ENCODE assay signal across 1 cellular context in the genomic region with DNA sequence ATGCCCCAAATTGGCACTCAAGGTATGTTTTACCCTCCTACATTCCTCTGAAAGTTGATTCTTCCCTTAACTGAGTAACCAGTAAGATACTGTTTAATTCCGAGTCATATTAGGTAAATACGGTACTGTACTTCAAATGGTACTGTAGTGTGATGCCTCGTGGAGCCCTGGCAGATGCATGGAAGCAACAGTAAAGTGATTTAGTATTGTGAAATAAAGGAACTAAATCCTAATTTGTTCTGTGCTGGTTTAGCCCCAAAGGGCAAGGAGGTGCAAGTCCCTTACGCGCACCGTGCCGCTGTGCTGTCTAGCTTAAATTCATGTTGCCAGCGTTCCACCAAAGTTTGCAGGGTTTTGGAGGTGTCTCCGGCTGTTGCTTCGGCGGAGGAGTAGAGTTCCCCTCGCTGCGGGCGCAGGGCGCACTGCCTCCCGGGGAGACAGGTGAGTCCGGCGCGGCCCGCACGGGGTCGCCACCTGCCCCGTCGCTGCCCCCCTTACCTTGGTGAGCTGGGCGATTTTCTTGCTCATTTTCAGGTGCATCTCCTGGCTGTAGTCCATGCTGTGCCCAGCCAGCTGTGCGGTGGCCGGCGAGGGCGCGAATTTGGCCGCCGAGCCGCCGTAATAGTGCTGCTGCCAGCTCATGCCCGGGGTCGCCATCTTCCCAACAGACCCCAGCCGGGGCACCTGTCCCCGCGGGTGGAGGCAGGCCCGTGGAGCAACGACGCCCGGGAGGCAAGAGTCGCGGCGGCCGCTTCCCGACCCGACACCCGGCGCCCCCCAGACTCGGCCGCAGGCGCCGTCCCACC.
TF ChIP-seq lines count a peak whose summit lies in the region.

No MANE protein-coding gene starts in this region.

TF ChIP-seq in HepG2, 621 proteins besides CTCF, POLR2A, EP300 and RAD21 (continued from another document):
- peak; percentile 80 for TF ChIP-seq ZNF556 (CRISPR knock-in tag; IDR thresholded peaks at IDR 0.05; ENCODE audit: borderline replicate concordance)
- 0 out of 2 replicates have a peak, but pooled peaks have one; percentile 71 for TF ChIP-seq RFXANK (CRISPR knock-in tag; IDR thresholded peaks at IDR 0.05)
- TF ChIP-seq CHCHD3 (CRISPR knock-in tag; IDR thresholded peaks at IDR 0.05) = peak; percentile 23
- peak; percentile 89 for TF ChIP-seq KDM2A (CRISPR knock-in tag; IDR thresholded peaks at IDR 0.05; ENCODE audit: borderline replicate concordance, low read depth)
- peak; percentile 25; the same call in 1 of the 2 replicates for TF ChIP-seq ZNF558 (CRISPR knock-in tag; IDR thresholded peaks at IDR 0.05; ENCODE audit: borderline replicate concordance)
- TF ChIP-seq ZFY (CRISPR knock-in tag; IDR thresholded peaks at IDR 0.05) = 0 out of 2 replicates have a peak, but pooled peaks have one; percentile 44
- TF ChIP-seq ZNF232 (CRISPR knock-in tag; IDR thresholded peaks at IDR 0.05; ENCODE audit: borderline replicate concordance) = peak; percentile 41
- 0 out of 2 replicates have a peak, but pooled peaks have one; percentile 57 for TF ChIP-seq ZNF513 (CRISPR knock-in tag; conservative IDR thresholded peaks at IDR 0.05)
- peak; percentile 56; the same call in 1 of the 2 replicates for TF ChIP-seq ZKSCAN5 (CRISPR knock-in tag; IDR thresholded peaks at IDR 0.05)
- peak; percentile 24 for TF ChIP-seq ZNF781 (CRISPR knock-in tag; IDR thresholded peaks at IDR 0.05; ENCODE audit: borderline replicate concordance, not compliant biosample characterization)
- no peak for TF ChIP-seq ZNF577 (CRISPR knock-in tag; IDR thresholded peaks at IDR 0.05; ENCODE audit: borderline replicate concordance, low read depth)
- peak; percentile 73; the same call in 1 of the 2 replicates for TF ChIP-seq ZNF280B (CRISPR knock-in tag; IDR thresholded peaks at IDR 0.05; ENCODE audit: borderline replicate concordance)
- TF ChIP-seq RBFOX2 (IDR thresholded peaks at IDR 0.05; ENCODE audit: low read depth, low read length) = peak; percentile 69
- TF ChIP-seq ZNF414 (CRISPR knock-in tag; IDR thresholded peaks at IDR 0.05) = peak; percentile 70; the same call in 1 of the 2 replicates
- TF ChIP-seq HOXA7 (CRISPR knock-in tag; IDR thresholded peaks at IDR 0.05) = no peak
- no peak for TF ChIP-seq HNF1A (IDR thresholded peaks at IDR 0.05; ENCODE audit: low read depth)
- TF ChIP-seq HNF1A (CRISPR knock-in tag; IDR thresholded peaks at IDR 0.05; ENCODE audit: borderline replicate concordance) = no peak
- no peak for TF ChIP-seq LRRFIP1 (CRISPR knock-in tag; conservative IDR thresholded peaks at IDR 0.05)
- TF ChIP-seq KDM4B (CRISPR knock-in tag; IDR thresholded peaks at IDR 0.05) = 0 out of 2 replicates have a peak, but pooled peaks have one; percentile 20
- peak; percentile 38; the same call in 1 of the 2 replicates for TF ChIP-seq DMAP1 (CRISPR knock-in tag; IDR thresholded peaks at IDR 0.05)
- TF ChIP-seq KMT2B (CRISPR knock-in tag; IDR thresholded peaks at IDR 0.05) = peak; percentile 85
- TF ChIP-seq, protein P1, sequence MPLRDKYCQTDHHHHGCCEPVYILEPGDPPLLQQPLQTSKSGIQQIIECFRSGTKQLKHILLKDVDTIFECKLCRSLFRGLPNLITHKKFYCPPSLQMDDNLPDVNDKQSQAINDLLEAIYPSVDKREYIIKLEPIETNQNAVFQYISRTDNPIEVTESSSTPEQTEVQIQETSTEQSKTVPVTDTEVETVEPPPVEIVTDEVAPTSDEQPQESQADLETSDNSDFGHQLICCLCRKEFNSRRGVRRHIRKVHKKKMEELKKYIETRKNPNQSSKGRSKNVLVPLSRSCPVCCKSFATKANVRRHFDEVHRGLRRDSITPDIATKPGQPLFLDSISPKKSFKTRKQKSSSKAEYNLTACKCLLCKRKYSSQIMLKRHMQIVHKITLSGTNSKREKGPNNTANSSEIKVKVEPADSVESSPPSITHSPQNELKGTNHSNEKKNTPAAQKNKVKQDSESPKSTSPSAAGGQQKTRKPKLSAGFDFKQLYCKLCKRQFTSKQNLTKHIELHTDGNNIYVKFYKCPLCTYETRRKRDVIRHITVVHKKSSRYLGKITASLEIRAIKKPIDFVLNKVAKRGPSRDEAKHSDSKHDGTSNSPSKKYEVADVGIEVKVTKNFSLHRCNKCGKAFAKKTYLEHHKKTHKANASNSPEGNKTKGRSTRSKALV (CRISPR knock-in tag; IDR thresholded peaks at IDR 0.05) = peak; percentile 84
- peak; percentile 49; the same call in 1 of the 3 replicates for TF ChIP-seq MXI1 (IDR thresholded peaks at IDR 0.05; ENCODE audit: borderline replicate concordance, low read depth, low read length)
- TF ChIP-seq ZNF441 (CRISPR knock-in tag; IDR thresholded peaks at IDR 0.05; ENCODE audit: borderline replicate concordance) = peak; percentile 56; the same call in 1 of the 2 replicates
- TF ChIP-seq, protein P2, sequence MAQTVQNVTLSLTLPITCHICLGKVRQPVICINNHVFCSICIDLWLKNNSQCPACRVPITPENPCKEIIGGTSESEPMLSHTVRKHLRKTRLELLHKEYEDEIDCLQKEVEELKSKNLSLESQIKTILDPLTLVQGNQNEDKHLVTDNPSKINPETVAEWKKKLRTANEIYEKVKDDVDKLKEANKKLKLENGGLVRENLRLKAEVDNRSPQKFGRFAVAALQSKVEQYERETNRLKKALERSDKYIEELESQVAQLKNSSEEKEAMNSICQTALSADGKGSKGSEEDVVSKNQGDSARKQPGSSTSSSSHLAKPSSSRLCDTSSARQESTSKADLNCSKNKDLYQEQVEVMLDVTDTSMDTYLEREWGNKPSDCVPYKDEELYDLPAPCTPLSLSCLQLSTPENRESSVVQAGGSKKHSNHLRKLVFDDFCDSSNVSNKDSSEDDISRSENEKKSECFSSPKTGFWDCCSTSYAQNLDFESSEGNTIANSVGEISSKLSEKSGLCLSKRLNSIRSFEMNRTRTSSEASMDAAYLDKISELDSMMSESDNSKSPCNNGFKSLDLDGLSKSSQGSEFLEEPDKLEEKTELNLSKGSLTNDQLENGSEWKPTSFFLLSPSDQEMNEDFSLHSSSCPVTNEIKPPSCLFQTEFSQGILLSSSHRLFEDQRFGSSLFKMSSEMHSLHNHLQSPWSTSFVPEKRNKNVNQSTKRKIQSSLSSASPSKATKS (CRISPR knock-in tag; IDR thresholded peaks at IDR 0.05) = no peak; the same call in none of the 2 replicates
- peak; percentile 54; the same call in 1 of the 2 replicates for TF ChIP-seq ZNF780A (CRISPR knock-in tag; IDR thresholded peaks at IDR 0.05)
